In the genomic region with DNA sequence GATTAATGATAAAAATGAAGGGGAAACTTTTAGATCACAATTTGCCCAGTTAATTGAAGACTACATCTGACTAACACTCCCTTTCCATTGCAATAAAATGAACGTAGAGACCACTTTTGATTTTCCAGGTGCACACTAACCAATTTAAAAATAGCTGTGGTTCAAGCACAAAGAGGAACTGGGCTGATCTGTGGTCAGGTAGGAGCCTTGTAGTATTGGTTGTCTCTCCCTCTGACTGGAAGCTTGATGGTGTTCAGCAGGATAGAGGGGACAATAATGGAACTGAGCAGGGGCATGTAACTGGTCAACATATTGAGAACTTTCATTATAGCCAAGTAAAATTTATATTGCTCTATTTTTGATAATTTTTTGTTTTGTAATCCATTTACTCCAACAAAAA, we compare ENCODE assay signal across 16 cellular contexts.
DNase-seq lines count a peak whose midpoint lies in the region; ATAC-seq lines count a peak whose summit lies in the region.
"Had no signal": no experiment of that assay in that cellular context is flagged by ENCODE, and none has a peak within 500 bp of the region (broad histone marks: within the 10 kb centered on the region; RNA-seq: fewer than 3 reads in every experiment).

No MANE protein-coding gene starts in this region.

- H3K27ac Mint-ChIP-seq in immature natural killer cell: no peak overlapping the region

- H3K9ac ChIP-seq in BLaER1: no peak overlapping the region

- peaks cover 0 to 10% (median 3%) of the 10 kb centered on the region in 6 donors for H3K9me3 Mint-ChIP-seq in immature natural killer cell

- no peaks in the 10 kb centered on the region for H3K4me1 Mint-ChIP-seq in immature natural killer cell

- no peak overlapping the region for H3K27ac ChIP-seq in BLaER1
- H3K27ac ChIP-seq: PC-9 had no signal

- no peaks in the 10 kb centered on the region for H3K27me3 Mint-ChIP-seq in immature natural killer cell (ENCODE audit: low read depth in 3 of 3)

- ATAC-seq in GM19397 (IDR thresholded peaks at IDR 0.05; ENCODE audit: unreplicated experiment) (peak; percentile 50), HG02678 (IDR thresholded peaks at IDR 0.05; ENCODE audit: unreplicated experiment) (peak; percentile 62), HG03442 (IDR thresholded peaks at IDR 0.05; ENCODE audit: unreplicated experiment) (peak; percentile 74)
- ATAC-seq: left ventricle myocardium superior had no signal

- peaks cover 4% of the 10 kb centered on the region; the same call in 1 of the 2 replicates for H3K4me1 ChIP-seq in BLaER1

- no peak overlapping the region for H3K4me3 ChIP-seq in BLaER1
- H3K4me3 ChIP-seq: PC-9 had no signal

- no peaks in the 10 kb centered on the region for H3K27me3 ChIP-seq in BLaER1

- no peak overlapping the region for H3K4me3 Mint-ChIP-seq in immature natural killer cell

- H3K36me3 ChIP-seq in BLaER1: no peaks in the 10 kb centered on the region

- no peaks in the 10 kb centered on the region for H3K9me3 ChIP-seq in BLaER1

- DNase-seq in immature natural killer cell (no peak), GM19240 (ENCODE audit: insufficient read length, low spot score) (no peak), superior temporal gyrus (ENCODE audit: extremely low spot score) (no peak), SW 1271 (lab: John Stamatoyannopoulos, UW) (no peak)
- DNase-seq: activated effector memory CD4-positive, alpha-beta T cell treated with Interleukin-2 at 50 U/mL for 16 hours; amygdala; C1 segment of cervical spinal cord; left ventricle myocardium superior; NCI-H1930; NCI-H526; PC-9; substantia nigra had no signal

- no peaks in the 10 kb centered on the region for H4K20me1 ChIP-seq in BLaER1

- H3K4me2 ChIP-seq in BLaER1: peak overlapping the region; percentile 24; the same call in 1 of the 2 replicates
- H3K4me2 ChIP-seq: PC-9 had no signal

- H3K36me3 Mint-ChIP-seq in immature natural killer cell: no peaks in the 10 kb centered on the region
